ENCODE assay signal across 11 cellular contexts in the genomic region with DNA sequence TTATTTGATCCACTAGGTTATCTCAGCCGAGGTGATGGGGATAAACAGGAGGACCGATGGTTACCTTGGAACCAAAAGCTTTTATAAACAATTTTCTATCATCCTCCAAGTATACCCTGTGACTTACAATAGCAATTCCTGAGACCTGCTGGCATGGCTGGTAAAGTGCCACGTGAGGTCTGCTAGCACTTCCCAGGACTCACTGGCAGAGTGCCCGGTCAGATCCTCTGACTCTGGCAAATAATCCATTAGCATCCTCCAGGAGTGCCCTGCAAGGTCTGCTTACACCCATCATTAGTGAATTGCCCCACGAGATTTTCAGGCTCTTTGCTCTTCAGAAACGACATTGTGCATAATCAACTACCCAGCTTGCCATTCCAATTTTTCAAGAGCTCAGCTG. TPM values are rescaled to one million over a fixed set of nuclear protein-coding genes. Genes with fewer than 3 reads are reported as not detected.
DNase-seq lines count a peak whose midpoint lies in the region; ATAC-seq, FAIRE-seq and TF ChIP-seq lines count a peak whose summit lies in the region.
"Not testable (repeated sequence)": the region's sequence is repeated elsewhere in the genome, so short reads cannot be mapped to it uniquely, and the experiment has no call there.
"Had no signal": no experiment of that assay in that cellular context is flagged by ENCODE, and none has a peak within 500 bp of the region (broad histone marks: within the 10 kb centered on the region; RNA-seq: fewer than 3 reads in every experiment).

No MANE protein-coding gene starts in this region.

- ATAC-seq in Right ventricle myocardium superior (ENCODE audit: poor library complexity) = peak; percentile 75
- peak; percentile 23 for ATAC-seq in left lung

- H3K9me3 ChIP-seq in left lung = not testable (repeated sequence)

- DNase-seq in HTR-8/SVneo (ENCODE audit: insufficient read length, low spot score); bronchial epithelial cell (ENCODE audit: low read depth); Right ventricle myocardium superior; left lung: not testable (repeated sequence)

- not testable (repeated sequence) for H3K27ac ChIP-seq in left lung

- intact Hi-C loops in Right ventricle myocardium superior (cut with DNase I); left lung (cut with DNase I): not testable (repeated sequence)

- not testable (repeated sequence) for TF ChIP-seq CTCF in bronchial epithelial cell (IDR thresholded peaks at IDR 0.05; ENCODE audit: insufficient read depth, low read length, severe bottlenecking); left lung (IDR thresholded peaks at IDR 0.05)

- peak; percentile 23 for FAIRE-seq in HTR-8/SVneo (lab: Jason Lieb, UNC)
- FAIRE-seq in bronchial epithelial cell (lab: Jason Lieb, UNC) = peak; percentile 60
- peak; percentile 94 for FAIRE-seq in islet of Langerhans (lab: Jason Lieb, UNC)

- H3K4me1 ChIP-seq in left lung = not testable (repeated sequence)

- not testable (repeated sequence) for H3K27me3 ChIP-seq in bronchial epithelial cell (ENCODE audit: control insufficient read depth, insufficient read depth, low read length); left lung

- H3K4me3 ChIP-seq in bronchial epithelial cell (ENCODE audit: low read depth, low read length); left lung: not testable (repeated sequence)

- not testable (repeated sequence) for H3K36me3 ChIP-seq in bronchial epithelial cell (ENCODE audit: control insufficient read depth, insufficient read depth, low read length); left lung

RNA-seq across cellular contexts. Expression of a gene that starts 37.3 kb away (rescaled TPM):
- total RNA-seq in bronchial epithelial cell (not detected in 2 replicates), Right ventricle myocardium superior (not detected), left lung (not detected)
- total RNA-seq: A172; B cell; Caco-2; Calu3; CD4-positive, alpha-beta T cell; CD8-positive, alpha-beta T cell had no signal
